Comparison of ENCODE assay signal across 32 cellular contexts in the genomic region with DNA sequence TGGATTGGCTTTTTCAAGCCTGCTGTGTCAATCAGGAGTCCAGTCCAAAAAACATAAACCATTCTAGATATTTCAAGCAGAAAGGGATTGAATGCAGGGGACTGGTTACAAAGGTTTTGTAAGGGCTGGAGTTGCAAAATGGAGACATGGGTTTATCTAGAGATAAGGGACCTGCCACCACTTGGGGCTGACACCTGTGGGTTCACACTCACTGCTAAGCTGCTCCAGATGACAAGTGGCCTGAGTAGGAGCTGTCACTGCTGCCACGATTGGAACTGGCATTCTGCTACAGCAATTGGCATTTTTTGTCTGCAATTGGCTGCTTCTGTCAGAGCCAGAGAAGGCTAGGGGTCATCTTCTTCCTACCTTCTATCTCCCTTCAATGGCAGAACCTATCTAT.
"Had no signal": no experiment of that assay in that cellular context is flagged by ENCODE, and none has a peak within 500 bp of the region (broad histone marks: within the 10 kb centered on the region; RNA-seq: fewer than 3 reads in every experiment).

No MANE protein-coding gene starts in this region.

- H3K4me1 ChIP-seq: body of pancreas had no signal

- H3K4me3 ChIP-seq: adrenal gland, body of pancreas, breast epithelium had no signal

- ATAC-seq: activated CD8-positive, alpha-beta T cell treated with anti-CD3 and anti-CD28 coated beads for 36 hours; activated naive CD4-positive, alpha-beta T cell treated with anti-CD3 and anti-CD28 coated beads, Interleukin-2, amount 50 U/mL, for 72 hours; activated T-cell treated with anti-CD3 and anti-CD28 coated beads, Interleukin-2, amount 50 U/mL, for 4 hours; activated T-cell treated with anti-CD3 and anti-CD28 coated beads, Interleukin-2, amount 50 U/mL, for 72 hours; activated T-helper 17 cell treated with anti-CD3 and anti-CD28 coated beads, Interleukin-2, amount 50 U/mL, for 72 hours; body of pancreas had no signal

- H3K27ac ChIP-seq: adrenal gland, body of pancreas, brain microvascular endothelial cell, breast epithelium, VCaP had no signal

- H3K36me3 ChIP-seq: adrenal gland, brain microvascular endothelial cell, breast epithelium had no signal

- FAIRE-seq: astrocyte, TTC549 had no signal

- DNase-seq: activated B cell treated with CpG ODN at 0.5 μM for 24 hours; activated CD4-positive, alpha-beta memory T cell treated with anti-CD3 and anti-CD28 coated beads for 36 hours; activated CD4-positive, alpha-beta T cell treated with anti-CD3 and anti-CD28 coated beads for 4 hours; activated CD4-positive, alpha-beta T cell treated with anti-CD3 and anti-CD28 coated beads, Interleukin-2, amount 10 ng/mL, durations not matched to agents 24 days and 14 days; activated CD4-positive, alpha-beta T cell treated with anti-CD3 and anti-CD28 coated beads, Interleukin-2, amount 50 U/mL, for 1 hour; activated CD4-positive, alpha-beta T cell treated with anti-CD3 and anti-CD28 coated beads, Interleukin-2, amount 50 U/mL, for 4 hours; activated CD4-positive, CD25-positive, alpha-beta regulatory T cell treated with anti-CD3 and anti-CD28 coated beads, Interleukin-2, amount 50 U/mL, for 72 hours; activated CD8-positive, alpha-beta memory T cell treated with anti-CD3 and anti-CD28 coated beads, Interleukin-2, amount 50 U/mL, for 4 hours; activated CD8-positive, alpha-beta T cell treated with anti-CD3 and anti-CD28 coated beads for 36 hours; activated effector memory CD4-positive, alpha-beta T cell treated with anti-CD3 and anti-CD28 coated beads, Interleukin-2, amount 50 U/mL, for 16 hours; activated gamma-delta T cell treated with Interleukin-2 at 50 U/mL for 16 hours; activated naive CD4-positive, alpha-beta T cell; activated naive CD4-positive, alpha-beta T cell treated with anti-CD3 and anti-CD28 coated beads for 36 hours; activated naive CD4-positive, alpha-beta T cell treated with anti-CD3 and anti-CD28 coated beads, Interleukin-2, amount 50 U/mL, for 16 hours; activated naive CD8-positive, alpha-beta T cell treated with anti-CD3 and anti-CD28 coated beads for 36 hours; activated T-cell treated with anti-CD3 and anti-CD28 coated beads for 4 hours; activated T-cell treated with anti-CD3 and anti-CD28 coated beads, Interleukin-2, amount 50 U/mL, for 1 hour; activated T-cell treated with anti-CD3 and anti-CD28 coated beads, Interleukin-2, amount 50 U/mL, for 4 hours; activated T-cell treated with anti-CD3 and anti-CD28 coated beads, Interleukin-2, amount 50 U/mL, for 72 hours; adrenal gland; amniotic stem cell; aorta; body of pancreas; brain microvascular endothelial cell; central memory CD4-positive, alpha-beta T cell; T-helper 9 cell had no signal

- H3K9me3 ChIP-seq: adrenal gland, body of pancreas, breast epithelium had no signal

- H3K27me3 ChIP-seq: adrenal gland, body of pancreas, brain microvascular endothelial cell, breast epithelium had no signal
